27 cellular contexts compared by ENCODE assay signal in genomic region chr17:63955791-63956190, GRCh38. TPM values are rescaled to one million over a fixed set of nuclear protein-coding genes. Genes with fewer than 3 reads are reported as not detected.
"Had no signal": no experiment of that assay in that cellular context is flagged by ENCODE, and none has a peak within 500 bp of the region (broad histone marks: within the 10 kb centered on the region; RNA-seq: fewer than 3 reads in every experiment).

No MANE protein-coding gene starts in this region.

- H3K79me2 ChIP-seq: hepatocyte had no signal

- H3K27ac Mint-ChIP-seq: activated CD8-positive, alpha-beta memory T cell treated with anti-CD3 and anti-CD28 coated beads, Interleukin-2, amount 10 ng/mL, durations not matched to agents 7 days and 5 days; nephron; stimulated activated naive CD8-positive, alpha-beta T cell treated with anti-CD3 and anti-CD28 coated beads, Interleukin-15, Interleukin-2, amounts not matched to agents 100 ng/mL and 50 ng/mL, for 24 hours had no signal

- H3K36me3 ChIP-seq: left lung, right lobe of liver, tibial artery had no signal

- H3K9me3 Mint-ChIP-seq: activated CD4-positive, alpha-beta T cell treated with anti-CD3 and anti-CD28 coated beads, Interleukin-2, amount 10 ng/mL, durations not matched to agents 24 days and 14 days; activated CD8-positive, alpha-beta T cell treated with anti-CD3 and anti-CD28 coated beads for 36 hours; activated naive CD4-positive, alpha-beta T cell treated with anti-CD3 and anti-CD28 coated beads, Interleukin-2, amount 50 U/mL, for 24 hours; nephron; stimulated activated naive CD8-positive, alpha-beta T cell treated with anti-CD3 and anti-CD28 coated beads, Interleukin-15, Interleukin-2, amounts not matched to agents 100 ng/mL and 50 ng/mL, for 24 hours had no signal

- H3K9me3 ChIP-seq: left lung, right lobe of liver, tibial artery had no signal

- H3K27me3 Mint-ChIP-seq: activated CD4-positive, alpha-beta T cell treated with anti-CD3 and anti-CD28 coated beads, Interleukin-2, amount 10 ng/mL, durations not matched to agents 24 days and 14 days; activated CD8-positive, alpha-beta memory T cell treated with anti-CD3 and anti-CD28 coated beads, Interleukin-2, amount 10 ng/mL, durations not matched to agents 7 days and 5 days; activated CD8-positive, alpha-beta T cell treated with anti-CD3 and anti-CD28 coated beads for 36 hours; activated naive CD4-positive, alpha-beta T cell treated with anti-CD3 and anti-CD28 coated beads, Interleukin-2, amount 50 U/mL, for 24 hours; stimulated activated naive CD8-positive, alpha-beta T cell treated with anti-CD3 and anti-CD28 coated beads, Interleukin-15, Interleukin-2, amounts not matched to agents 100 ng/mL and 50 ng/mL, for 24 hours had no signal

- DNase-seq: activated CD4-positive, alpha-beta T cell treated with anti-CD3 and anti-CD28 coated beads, Interleukin-2, amount 10 ng/mL, durations not matched to agents 24 days and 14 days; activated CD8-positive, alpha-beta memory T cell treated with anti-CD3 and anti-CD28 coated beads, Interleukin-2, amount 10 ng/mL, durations not matched to agents 7 days and 5 days; activated CD8-positive, alpha-beta T cell treated with anti-CD3 and anti-CD28 coated beads for 36 hours; activated gamma-delta T cell; activated T-cell treated with anti-CD3 and anti-CD28 coated beads for 4 hours; central memory CD4-positive, alpha-beta T cell; effector memory CD4-positive, alpha-beta T cell; foreskin keratinocyte; kidney glomerular epithelial cell; left lung; occipital lobe; right lobe of liver; small intestine; stimulated activated CD4-positive, alpha-beta T cell treated with anti-CD3 and anti-CD28 coated beads, Interleukin-15, amount 100 ng/mL, for 24 hours; stimulated activated CD8-positive, alpha-beta memory T cell treated with anti-CD3 and anti-CD28 coated beads, Interleukin-4, amount 100 ng/mL, for 48 hours; tibial artery had no signal

- FAIRE-seq: astrocyte, colon, small intestine had no signal

- H2AFZ ChIP-seq: hepatocyte had no signal

- H3K4me3 ChIP-seq: hepatocyte, left lung, lung, right lobe of liver, tibial artery had no signal

- H3K27me3 ChIP-seq: left lung, right lobe of liver had no signal

- H3K4me1 ChIP-seq: foreskin keratinocyte, right lobe of liver, tibial artery had no signal

- ATAC-seq: activated CD4-positive, CD25-positive, alpha-beta regulatory T cell treated with anti-CD3 and anti-CD28 coated beads, Interleukin-2, amount 50 U/mL, for 24 hours; activated CD8-positive, alpha-beta memory T cell treated with anti-CD3 and anti-CD28 coated beads, Interleukin-2, amount 10 ng/mL, durations not matched to agents 7 days and 5 days; foreskin keratinocyte; left lung; right lobe of liver had no signal

- H3K36me3 Mint-ChIP-seq: activated CD8-positive, alpha-beta memory T cell treated with anti-CD3 and anti-CD28 coated beads, Interleukin-2, amount 10 ng/mL, durations not matched to agents 7 days and 5 days; activated naive CD4-positive, alpha-beta T cell treated with anti-CD3 and anti-CD28 coated beads, Interleukin-2, amount 50 U/mL, for 24 hours had no signal

- H3K4me3 Mint-ChIP-seq: activated CD4-positive, alpha-beta T cell treated with anti-CD3 and anti-CD28 coated beads, Interleukin-2, amount 10 ng/mL, durations not matched to agents 24 days and 14 days; activated CD8-positive, alpha-beta memory T cell treated with anti-CD3 and anti-CD28 coated beads, Interleukin-2, amount 10 ng/mL, durations not matched to agents 7 days and 5 days; activated CD8-positive, alpha-beta T cell treated with anti-CD3 and anti-CD28 coated beads for 36 hours; activated naive CD4-positive, alpha-beta T cell treated with anti-CD3 and anti-CD28 coated beads, Interleukin-2, amount 50 U/mL, for 24 hours; nephron; stimulated activated naive CD8-positive, alpha-beta T cell treated with anti-CD3 and anti-CD28 coated beads, Interleukin-15, Interleukin-2, amounts not matched to agents 100 ng/mL and 50 ng/mL, for 24 hours had no signal

- H3K4me2 ChIP-seq: hepatocyte had no signal

- H3K27ac ChIP-seq: foreskin keratinocyte, hepatocyte, left lung, right lobe of liver, tibial artery had no signal

RNA-seq across cellular contexts. Expression of gene SCN4A, which starts 16.9 kb away (rescaled TPM):
- total RNA-seq: foreskin keratinocyte, occipital lobe had no signal
- polyA plus RNA-seq: foreskin keratinocyte, hepatocyte had no signal

RNA-seq across cellular contexts. Expression of gene CD79B, which starts 23.7 kb away (rescaled TPM):
- total RNA-seq: foreskin keratinocyte, occipital lobe had no signal
- polyA plus RNA-seq: foreskin keratinocyte had no signal

RNA-seq across cellular contexts. Expression of gene GH1, which starts 37.2 kb away (rescaled TPM):
- total RNA-seq: activated CD4-positive, alpha-beta T cell treated with anti-CD3 and anti-CD28 coated beads, Interleukin-2, amount 10 ng/mL, durations not matched to agents 24 days and 14 days; activated CD8-positive, alpha-beta memory T cell treated with anti-CD3 and anti-CD28 coated beads, Interleukin-2, amount 10 ng/mL, durations not matched to agents 7 days and 5 days; activated CD8-positive, alpha-beta T cell treated with anti-CD3 and anti-CD28 coated beads for 36 hours; astrocyte; dermis microvascular lymphatic vessel endothelial cell; foreskin keratinocyte; hepatocyte; left lung; lung; occipital lobe; right lobe of liver; T-helper 2 cell treated with Interferon-gamma antibody and Interleukin-4, amounts not matched to agents 100 ng/mL and 5 ng/mL, for 36 hours had no signal
- polyA plus RNA-seq: esophagus, foreskin keratinocyte, hepatocyte, lung, small intestine had no signal

RNA-seq across cellular contexts. Expression of gene PRR29, which starts 42.4 kb away (rescaled TPM):
- total RNA-seq: foreskin keratinocyte had no signal

RNA-seq across cellular contexts. Expression of gene CSHL1, which starts 44.7 kb away (rescaled TPM):
- total RNA-seq: activated CD4-positive, alpha-beta T cell treated with anti-CD3 and anti-CD28 coated beads, Interleukin-2, amount 10 ng/mL, durations not matched to agents 24 days and 14 days; activated CD8-positive, alpha-beta memory T cell treated with anti-CD3 and anti-CD28 coated beads, Interleukin-2, amount 10 ng/mL, durations not matched to agents 7 days and 5 days; activated CD8-positive, alpha-beta T cell treated with anti-CD3 and anti-CD28 coated beads for 36 hours; astrocyte; dermis microvascular lymphatic vessel endothelial cell; foreskin keratinocyte; hepatocyte; left lung; lung; occipital lobe; right lobe of liver; T-helper 2 cell treated with Interferon-gamma antibody and Interleukin-4, amounts not matched to agents 100 ng/mL and 5 ng/mL, for 36 hours had no signal
- polyA plus RNA-seq: esophagus, foreskin keratinocyte, hepatocyte, lung, small intestine had no signal
